10 cellular contexts compared by ENCODE assay signal in genomic region chr1:98044766-98045165, GRCh38.
A peak's percentile ranks its signal among the peaks of the same experiment; 100 is the strongest.
DNase-seq lines count a peak whose midpoint lies in the region; ATAC-seq and TF ChIP-seq lines count a peak whose summit lies in the region.
"Had no signal": no experiment of that assay in that cellular context is flagged by ENCODE, and none has a peak within 500 bp of the region (broad histone marks: within the 10 kb centered on the region; RNA-seq: fewer than 3 reads in every experiment).

No MANE protein-coding gene starts in this region.

- peaks cover 52% of the 10 kb centered on the region for H3K27me3 ChIP-seq in CD4-positive, CD25-positive, alpha-beta regulatory T cell (ENCODE audit: control insufficient read depth, insufficient read depth, low read length)
- no peaks in the 10 kb centered on the region for H3K27me3 ChIP-seq in MG63

- H3K9me3 ChIP-seq in CD4-positive, CD25-positive, alpha-beta regulatory T cell (ENCODE audit: control insufficient read depth in 2 of 2, low read length in 2 of 2): peaks cover 0 to 2% of the 10 kb centered on the region in 2 experiments
- no peaks in the 10 kb centered on the region for H3K9me3 ChIP-seq in MG63
- H3K9me3 ChIP-seq: gastroesophageal sphincter had no signal

- intact Hi-C loops in dendritic cell treated with granulocyte-macrophage colony-stimulating factor and Interleukin-4, amounts not matched to agents 40 ng/mL and 50 ng/mL, for 4 days (cut with micrococcal nuclease): loop anchor here (10.0 kb wide), 1 partner anchor 190 kb away; no protein-coding TSS in a partner anchor
- intact Hi-C loops in natural killer cell (cut with micrococcal nuclease): no loop called here

- H3K4me1 ChIP-seq in CD4-positive, CD25-positive, alpha-beta regulatory T cell (ENCODE audit: control insufficient read depth, insufficient read depth, low read length, poor library complexity, severe bottlenecking): peaks cover 22% of the 10 kb centered on the region

- no peaks in the 10 kb centered on the region for H3K36me3 ChIP-seq in CD4-positive, CD25-positive, alpha-beta regulatory T cell (ENCODE audit: control insufficient read depth, insufficient read depth, low read length)
- H3K36me3 ChIP-seq in MG63: peaks cover 4% of the 10 kb centered on the region; the same call in 1 of the 2 replicates
- H3K36me3 ChIP-seq: gastroesophageal sphincter had no signal

- no peak overlapping the region for H3K27ac Mint-ChIP-seq in CD4-positive, CD25-positive, alpha-beta regulatory T cell
- H3K27ac Mint-ChIP-seq in dendritic cell treated with granulocyte-macrophage colony-stimulating factor and Interleukin-4, amounts not matched to agents 40 ng/mL and 50 ng/mL, for 4 days: no peak overlapping the region
- no peak overlapping the region for H3K27ac Mint-ChIP-seq in natural killer cell

- peaks cover 0 to 6% (median 0%) of the 10 kb centered on the region in 7 donors for H3K9me3 Mint-ChIP-seq in CD4-positive, CD25-positive, alpha-beta regulatory T cell
- no peaks in the 10 kb centered on the region for H3K9me3 Mint-ChIP-seq in dendritic cell treated with granulocyte-macrophage colony-stimulating factor and Interleukin-4, amounts not matched to agents 40 ng/mL and 50 ng/mL, for 4 days
- H3K9me3 Mint-ChIP-seq in natural killer cell: no peaks in the 10 kb centered on the region

- H3K4me1 Mint-ChIP-seq in CD4-positive, CD25-positive, alpha-beta regulatory T cell: peaks cover 0 to 37% (median 21%) of the 10 kb centered on the region in 4 donors
- peaks cover 42% of the 10 kb centered on the region for H3K4me1 Mint-ChIP-seq in dendritic cell treated with granulocyte-macrophage colony-stimulating factor and Interleukin-4, amounts not matched to agents 40 ng/mL and 50 ng/mL, for 4 days (ENCODE audit: low read depth)
- peaks cover 14 to 31% of the 10 kb centered on the region in 2 donors for H3K4me1 Mint-ChIP-seq in natural killer cell

- no peaks in the 10 kb centered on the region for H3K36me3 Mint-ChIP-seq in CD4-positive, CD25-positive, alpha-beta regulatory T cell
- H3K36me3 Mint-ChIP-seq in dendritic cell treated with granulocyte-macrophage colony-stimulating factor and Interleukin-4, amounts not matched to agents 40 ng/mL and 50 ng/mL, for 4 days (ENCODE audit: low read depth): no peaks in the 10 kb centered on the region
- H3K36me3 Mint-ChIP-seq in natural killer cell: no peaks in the 10 kb centered on the region

- ATAC-seq in CD4-positive, CD25-positive, alpha-beta regulatory T cell (ENCODE audit: low read depth in 2 of 2): no peak
- ATAC-seq in natural killer cell (no peak), GM19397 (IDR thresholded peaks at IDR 0.05; ENCODE audit: unreplicated experiment) (no peak), HG02642 (IDR thresholded peaks at IDR 0.05; ENCODE audit: poor library complexity, unreplicated experiment) (no peak), GM21515 (IDR thresholded peaks at IDR 0.05; ENCODE audit: unreplicated experiment) (no peak)
- ATAC-seq: gastroesophageal sphincter had no signal

- H3K27ac ChIP-seq in CD4-positive, CD25-positive, alpha-beta regulatory T cell (ENCODE audit: insufficient read depth, low read length, poor library complexity, severe bottlenecking): no peak overlapping the region
- H3K27ac ChIP-seq: gastroesophageal sphincter had no signal

- TF ChIP-seq CTCF in natural killer cell (IDR thresholded peaks at IDR 0.05): no peak

- peaks cover 72% of the 10 kb centered on the region for H3K27me3 Mint-ChIP-seq in CD4-positive, CD25-positive, alpha-beta regulatory T cell
- peaks cover 67% of the 10 kb centered on the region for H3K27me3 Mint-ChIP-seq in dendritic cell treated with granulocyte-macrophage colony-stimulating factor and Interleukin-4, amounts not matched to agents 40 ng/mL and 50 ng/mL, for 4 days
- peaks cover 53 to 62% of the 10 kb centered on the region in 2 donors for H3K27me3 Mint-ChIP-seq in natural killer cell (ENCODE audit: low read depth in 2 of 2)

- no peak for DNase-seq in CD4-positive, CD25-positive, alpha-beta regulatory T cell
- DNase-seq in MG63: no peak
- no peak for DNase-seq in natural killer cell
- no peak for DNase-seq in LoVo (ENCODE audit: low spot score)
- DNase-seq: NCI-H1092 treated with DMSO at 0.1 percent for 48 hours had no signal

- H3K4me3 Mint-ChIP-seq in CD4-positive, CD25-positive, alpha-beta regulatory T cell: peak overlapping the region in 2 of 4 donors; percentile 66 to 69
- peak overlapping the region; percentile 69 for H3K4me3 Mint-ChIP-seq in dendritic cell treated with granulocyte-macrophage colony-stimulating factor and Interleukin-4, amounts not matched to agents 40 ng/mL and 50 ng/mL, for 4 days
- peak overlapping the region; percentile 21 for H3K4me3 Mint-ChIP-seq in natural killer cell

- H3K4me3 ChIP-seq in CD4-positive, CD25-positive, alpha-beta regulatory T cell (ENCODE audit: low read depth, low read length): peak overlapping the region; percentile 41
- peak overlapping the region; percentile 68 for H3K4me3 ChIP-seq in MG63
